In the genomic region with DNA sequence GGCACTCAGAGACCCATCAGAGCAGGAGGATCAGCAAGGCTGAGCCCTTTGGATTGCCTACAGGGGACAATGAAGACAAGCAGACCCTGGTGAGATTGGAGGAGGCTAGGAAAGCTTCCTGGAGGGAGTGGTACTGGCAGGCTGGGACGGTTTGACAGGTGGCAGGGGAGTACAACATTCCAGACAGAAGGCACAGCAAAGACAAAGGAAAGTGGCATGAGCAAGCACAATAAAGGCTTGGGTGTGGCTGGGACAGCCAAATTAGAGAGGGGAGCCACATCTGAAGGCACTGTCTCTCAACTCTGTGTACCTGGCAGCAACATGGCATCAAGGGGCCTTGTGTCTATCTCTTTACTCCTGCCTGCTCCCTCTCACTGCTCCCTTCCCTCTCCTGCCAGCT, we compare ENCODE assay signal across 18 cellular contexts.
"Had no signal": no experiment of that assay in that cellular context is flagged by ENCODE, and none has a peak within 500 bp of the region (broad histone marks: within the 10 kb centered on the region; RNA-seq: fewer than 3 reads in every experiment).

No MANE protein-coding gene starts in this region.

- DNase-seq: activated CD4-positive, alpha-beta memory T cell treated with anti-CD3 and anti-CD28 coated beads, Interleukin-2, amount 10 ng/mL, durations not matched to agents 7 days and 5 days; activated CD4-positive, alpha-beta T cell treated with anti-CD3 and anti-CD28 coated beads for 36 hours; activated CD4-positive, alpha-beta T cell treated with anti-CD3 and anti-CD28 coated beads, Interleukin-2, amount 50 U/mL, for 1 hour; activated CD8-positive, alpha-beta memory T cell treated with anti-CD3 and anti-CD28 coated beads, Interleukin-2, amount 50 U/mL, for 48 hours; activated effector memory CD4-positive, alpha-beta T cell treated with anti-CD3 and anti-CD28 coated beads, Interleukin-2, amount 50 U/mL, for 16 hours; activated naive CD4-positive, alpha-beta T cell treated with Interleukin-2 at 50 U/mL for 16 hours; activated T-cell treated with anti-CD3 and anti-CD28 coated beads, Interleukin-2, amount 50 U/mL, for 24 hours; brain microvascular endothelial cell; KG1; NCI-H1417 treated with DMSO at 0.1 percent for 48 hours; NCI-H446; T-helper 1 cell had no signal

- H3K27me3 Mint-ChIP-seq: activated CD4-positive, alpha-beta memory T cell treated with anti-CD3 and anti-CD28 coated beads, Interleukin-2, amount 10 ng/mL, durations not matched to agents 7 days and 5 days; activated CD4-positive, alpha-beta T cell treated with anti-CD3 and anti-CD28 coated beads for 36 hours; activated naive CD8-positive, alpha-beta T cell; activated T-cell treated with anti-CD3 and anti-CD28 coated beads, Interleukin-2, amount 50 U/mL, for 24 hours; IgD-negative memory B cell had no signal

- H3K27me3 ChIP-seq: brain microvascular endothelial cell, cardiac muscle cell had no signal

- H3K4me3 Mint-ChIP-seq: activated CD4-positive, alpha-beta memory T cell treated with anti-CD3 and anti-CD28 coated beads, Interleukin-2, amount 10 ng/mL, durations not matched to agents 7 days and 5 days; activated CD4-positive, alpha-beta T cell treated with anti-CD3 and anti-CD28 coated beads for 36 hours; activated naive CD8-positive, alpha-beta T cell; activated T-cell treated with anti-CD3 and anti-CD28 coated beads, Interleukin-2, amount 50 U/mL, for 24 hours; IgD-negative memory B cell had no signal

- H3K27ac ChIP-seq: brain microvascular endothelial cell, SK-N-MC, VCaP had no signal

- ATAC-seq: activated CD4-positive, alpha-beta T cell treated with anti-CD3 and anti-CD28 coated beads for 36 hours; Right ventricle myocardium inferior had no signal

- H3K4me1 Mint-ChIP-seq: activated CD4-positive, alpha-beta memory T cell treated with anti-CD3 and anti-CD28 coated beads, Interleukin-2, amount 10 ng/mL, durations not matched to agents 7 days and 5 days; activated CD4-positive, alpha-beta T cell treated with anti-CD3 and anti-CD28 coated beads for 36 hours; IgD-negative memory B cell had no signal

- H3K9me3 Mint-ChIP-seq: activated CD4-positive, alpha-beta memory T cell treated with anti-CD3 and anti-CD28 coated beads, Interleukin-2, amount 10 ng/mL, durations not matched to agents 7 days and 5 days; activated T-cell treated with anti-CD3 and anti-CD28 coated beads, Interleukin-2, amount 50 U/mL, for 24 hours; IgD-negative memory B cell had no signal

- H3K36me3 Mint-ChIP-seq: activated naive CD8-positive, alpha-beta T cell had no signal

- H3K36me3 ChIP-seq: brain microvascular endothelial cell, cardiac muscle cell had no signal

- H3K27ac Mint-ChIP-seq: activated CD4-positive, alpha-beta memory T cell treated with anti-CD3 and anti-CD28 coated beads, Interleukin-2, amount 10 ng/mL, durations not matched to agents 7 days and 5 days; activated CD4-positive, alpha-beta T cell treated with anti-CD3 and anti-CD28 coated beads for 36 hours; activated naive CD8-positive, alpha-beta T cell; activated T-cell treated with anti-CD3 and anti-CD28 coated beads, Interleukin-2, amount 50 U/mL, for 24 hours had no signal

- H3K4me3 ChIP-seq: cardiac muscle cell, SK-N-MC had no signal
